In genomic region chr18:48675912-48676311, GRCh38 we compare ENCODE assay signal across 12 cellular contexts.
A peak's percentile ranks its signal among the peaks of the same experiment; 100 is the strongest.
DNase-seq lines count a peak whose midpoint lies in the region; FAIRE-seq and TF ChIP-seq lines count a peak whose summit lies in the region.
"Had no signal": no experiment of that assay in that cellular context is flagged by ENCODE, and none has a peak within 500 bp of the region (broad histone marks: within the 10 kb centered on the region; RNA-seq: fewer than 3 reads in every experiment).

No MANE protein-coding gene starts in this region.

- H3K27me3 ChIP-seq in BLaER1 (no peaks in the 10 kb centered on the region), adrenal gland (no peaks in the 10 kb centered on the region), ovary (no peaks in the 10 kb centered on the region)
- H3K27me3 ChIP-seq: body of pancreas, upper lobe of left lung had no signal

- TF ChIP-seq POLR2A in GM12892 (IDR thresholded peaks at IDR 0.05; ENCODE audit: low read depth, low read length) (no peak), adrenal gland (IDR thresholded peaks at IDR 0.05) (no peak), ovary (IDR thresholded peaks at IDR 0.05) (no peak)

- intact Hi-C loops in adrenal gland (cut with DNase I) (loop anchor here (10.0 kb wide), 6 partner anchors 109 to 739 kb away; no protein-coding TSS in a partner anchor), ovary (cut with DNase I) (loop anchor here (5.0 to 10.0 kb wide), 6 partner anchors 99 to 819 kb away; partner anchors contain the start of genes SMAD7 (in 2 of the 4), C18orf32 (in 1 of the 4) and RPL17 (in 1 of the 4))

- H3K4me3 ChIP-seq in BLaER1: no peak overlapping the region
- no peak overlapping the region for H3K4me3 ChIP-seq in adrenal gland
- no peak overlapping the region for H3K4me3 ChIP-seq in ovary
- no peak overlapping the region for H3K4me3 ChIP-seq in coronary artery
- H3K4me3 ChIP-seq: body of pancreas, prostate gland, upper lobe of left lung had no signal

- TF ChIP-seq CTCF in adrenal gland (IDR thresholded peaks at IDR 0.05) (no peak), ovary (IDR thresholded peaks at IDR 0.05) (no peak), coronary artery (IDR thresholded peaks at IDR 0.05) (no peak)

- H3K4me1 ChIP-seq in BLaER1: peaks cover 90% of the 10 kb centered on the region
- peaks cover 24 to 39% of the 10 kb centered on the region in 2 donors for H3K4me1 ChIP-seq in adrenal gland (replicated peaks in 1 of 2)
- H3K4me1 ChIP-seq in ovary (ENCODE audit: insufficient read depth): peaks cover 9% of the 10 kb centered on the region
- H3K4me1 ChIP-seq: prostate gland had no signal

- no peaks in the 10 kb centered on the region for H4K20me1 ChIP-seq in BLaER1

- TF ChIP-seq EP300 in ovary (IDR thresholded peaks at IDR 0.05): no peak

- 85 to 89% (median 88%) methylated on average over 8 to 12 of the region's 12 CpGs for WGBS in adrenal gland, 4 donors
- 86 to 91% (median 89%) methylated on average over 12 of the region's 12 CpGs for WGBS in ovary, 3 donors

- no peak overlapping the region for H3K9ac ChIP-seq in BLaER1

- H3K4me2 ChIP-seq in BLaER1: peak overlapping the region; percentile 80

- H3K9me3 ChIP-seq in BLaER1 (peaks cover 8% of the 10 kb centered on the region), adrenal gland (replicated peaks in 1 of 3) (no peaks in the 10 kb centered on the region), ovary (peaks cover 0 to 6% of the 10 kb centered on the region in 2 donors)
- H3K9me3 ChIP-seq: body of pancreas, prostate gland had no signal

- peak; percentile 63 for FAIRE-seq in GM12892 (lab: Jason Lieb, UNC)
- FAIRE-seq: HTR-8/SVneo had no signal

- H3K27ac ChIP-seq in BLaER1 (no peak overlapping the region), adrenal gland (peak overlapping the region in 4 of 5 donors; percentile 3 to 83 (median 62)), ovary (no peak overlapping the region), coronary artery (peak overlapping the region in 1 of 2 donors; percentile 21)
- H3K27ac ChIP-seq: body of pancreas, prostate gland had no signal

- H3K36me3 ChIP-seq in BLaER1 (peaks cover 12% of the 10 kb centered on the region), adrenal gland (replicated peaks in 1 of 2) (peaks cover 0 to 6% of the 10 kb centered on the region in 2 donors), ovary (peaks cover 3% of the 10 kb centered on the region)
- H3K36me3 ChIP-seq: prostate gland had no signal

- DNase-seq in GM12892 (ENCODE audit: insufficient read length) (no peak), adrenal gland (peak in 5 of 7 donors; percentile 11 to 62 (median 17)), ovary (peak in 3 of 5 donors; percentile 18 to 36 (median 30)), coronary artery (ENCODE audit: low spot score) (no peak), GOT3 (lab: John Stamatoyannopoulos, UW) (no peak), NCI-H82 (lab: John Stamatoyannopoulos, UW) (no peak)
- no peak for DNase-seq in effector CD4-positive, alpha-beta T cell

Comparison
In these comparisons a context has a peak if more than half of its experiments do, and no peak if none do; other contexts are left out.
1. H3K27ac ChIP-seq: peak in adrenal gland (4 of 5); none in BLaER1 (single experiment) and ovary (0 of 2).
2. DNase-seq: peak in adrenal gland (5 of 7) and ovary (3 of 5); none in GM12892 (single experiment), coronary artery (single experiment), GOT3 (single experiment), NCI-H82 (single experiment) and effector CD4-positive, alpha-beta T cell (single experiment).